15 cellular contexts compared by ENCODE assay signal in the genomic region with DNA sequence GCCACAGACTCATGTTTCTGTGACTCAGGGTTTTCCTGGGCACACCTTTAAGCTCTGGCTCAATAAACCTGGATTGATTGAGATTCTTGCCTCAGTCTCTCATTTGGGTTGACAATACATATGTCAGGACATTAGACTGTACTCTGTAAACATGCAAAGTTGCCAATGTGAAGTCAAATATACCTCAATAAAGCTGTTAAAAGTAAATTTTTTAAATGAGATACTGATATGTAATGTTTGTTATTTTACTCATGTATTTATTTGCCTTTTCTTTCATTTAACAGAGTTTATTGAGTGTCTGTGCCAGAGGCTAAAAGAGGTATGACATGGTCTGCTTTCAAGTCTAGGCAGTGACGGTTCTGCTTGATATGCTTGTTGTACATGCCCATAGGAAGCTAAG. TPM values are rescaled to one million over a fixed set of nuclear protein-coding genes. Genes with fewer than 3 reads are reported as not detected.
DNase-seq lines count a peak whose midpoint lies in the region; ATAC-seq and TF ChIP-seq lines count a peak whose summit lies in the region.
"Had no signal": no experiment of that assay in that cellular context is flagged by ENCODE, and none has a peak within 500 bp of the region (broad histone marks: within the 10 kb centered on the region; RNA-seq: fewer than 3 reads in every experiment).

No MANE protein-coding gene starts in this region.

- H3K4me1 ChIP-seq in DND-41 (ENCODE audit: insufficient read depth, low read length) (peaks cover 37% of the 10 kb centered on the region), Karpas-422 (ENCODE audit: low read length) (peaks cover 19% of the 10 kb centered on the region), endodermal cell (ENCODE audit: control insufficient read depth, insufficient read depth, low read length) (no peaks in the 10 kb centered on the region)

- H2AFZ ChIP-seq in DND-41 (ENCODE audit: low read depth, low read length) (peak overlapping the region; percentile 49; the same call in 1 of the 2 replicates), Karpas-422 (ENCODE audit: low read length) (0 out of 2 replicates have a peak overlapping the region, but pooled peaks have one; percentile 30)

- no peaks in the 10 kb centered on the region for H3K9me3 Mint-ChIP-seq in endodermal cell
- H3K9me3 Mint-ChIP-seq in nephron progenitor cell, result no peaks in the 10 kb centered on the region
- H3K9me3 Mint-ChIP-seq: CD4-positive, alpha-beta memory T cell; HFFc6 had no signal

- H3K9ac ChIP-seq in DND-41 (ENCODE audit: low read depth, low read length) (no peak overlapping the region), Karpas-422 (ENCODE audit: low read length) (no peak overlapping the region), endodermal cell (ENCODE audit: extremely low read depth, low read length, poor library complexity, severe bottlenecking) (no peak overlapping the region)

- H3K27me3 Mint-ChIP-seq in endodermal cell (ENCODE audit: insufficient read depth), result no peaks in the 10 kb centered on the region
- H3K27me3 Mint-ChIP-seq in nephron progenitor cell (ENCODE audit: low read depth, poor library complexity), result no peaks in the 10 kb centered on the region
- H3K27me3 Mint-ChIP-seq: CD4-positive, alpha-beta memory T cell had no signal

- no peaks in the 10 kb centered on the region for H3K9me3 ChIP-seq in DND-41 (ENCODE audit: insufficient read depth, low read length, severe bottlenecking)
- H3K9me3 ChIP-seq in Karpas-422 (ENCODE audit: low read length), result no peaks in the 10 kb centered on the region
- H3K9me3 ChIP-seq in endodermal cell (ENCODE audit: control insufficient read depth, low read length), result no peaks in the 10 kb centered on the region

- no peaks in the 10 kb centered on the region for H3K36me3 ChIP-seq in DND-41 (ENCODE audit: insufficient read depth, low read length)
- no peaks in the 10 kb centered on the region for H3K36me3 ChIP-seq in Karpas-422 (ENCODE audit: insufficient read depth, low read length)
- H3K36me3 ChIP-seq in endodermal cell (ENCODE audit: control insufficient read depth, insufficient read depth, low read length), result no peaks in the 10 kb centered on the region

- H4K20me1 ChIP-seq in DND-41 (ENCODE audit: insufficient read depth, low read length) (no peaks in the 10 kb centered on the region), Karpas-422 (ENCODE audit: insufficient read depth, low read depth, low read length) (no peaks in the 10 kb centered on the region)

- H3K4me3 ChIP-seq in DND-41 (ENCODE audit: low read depth in 1 of 2, low read length in 2 of 2) (no peak overlapping the region), Karpas-422 (ENCODE audit: low read length) (no peak overlapping the region), endodermal cell (ENCODE audit: low read length) (no peak overlapping the region)

- 98 to 100% methylated on average over 1 of the region's 1 CpG for WGBS in endodermal cell (ENCODE audit: insufficient coverage in 1 of 2, insufficient read length in 1 of 2), 2 experiments

- H3K27ac Mint-ChIP-seq in endodermal cell (peak overlapping the region; percentile 14), nephron progenitor cell (peak overlapping the region; percentile 30)
- H3K27ac Mint-ChIP-seq: CD4-positive, alpha-beta memory T cell; HFFc6 had no signal

- TF ChIP-seq CTCF in DND-41 (IDR thresholded peaks at IDR 0.05; ENCODE audit: borderline replicate concordance, extremely low read depth, low read length, poor library complexity, severe bottlenecking) (no peak), endodermal cell (conservative IDR thresholded peaks at IDR 0.05) (no peak), nephron progenitor cell (IDR thresholded peaks at IDR 0.05) (no peak)

- ATAC-seq in DND-41 (ENCODE audit: insufficient read depth, low read depth), result no peak
- no peak for ATAC-seq in HG02840 (IDR thresholded peaks at IDR 0.05; ENCODE audit: low FRiP score, unreplicated experiment)
- ATAC-seq in HG03457 (IDR thresholded peaks at IDR 0.05; ENCODE audit: unreplicated experiment), result no peak

- DNase-seq in DND-41 (no peak), Karpas-422 (no peak), endodermal cell (no peak), nephron progenitor cell (no peak), T-helper 1 cell (no peak), 8988T (no peak)
- DNase-seq: ACHN; CD4-positive, alpha-beta memory T cell; HFFc6; NCI-H1436; NCI-H2081 treated with DMSO at 0.1 percent for 48 hours; NCI-H526 treated with DMSO at 0.1 percent for 48 hours; SHP77 had no signal

- H3K4me1 Mint-ChIP-seq in endodermal cell (peaks cover 25% of the 10 kb centered on the region), nephron progenitor cell (peaks cover 54% of the 10 kb centered on the region)

- H3K4me2 ChIP-seq in DND-41 (ENCODE audit: insufficient read depth, low read length), result no peak overlapping the region
- no peak overlapping the region for H3K4me2 ChIP-seq in Karpas-422 (ENCODE audit: low read depth, low read length, poor library complexity, severe bottlenecking)

- H3K27ac ChIP-seq in DND-41 (ENCODE audit: low read length) (no peak overlapping the region), Karpas-422 (ENCODE audit: low read length) (no peak overlapping the region), endodermal cell (ENCODE audit: low read depth, low read length) (no peak overlapping the region)

- no peaks in the 10 kb centered on the region; the same call in 1 of the 2 replicates for H3K79me2 ChIP-seq in DND-41 (ENCODE audit: insufficient read depth, low read length)
- H3K79me2 ChIP-seq in Karpas-422 (ENCODE audit: low read length), result no peaks in the 10 kb centered on the region

- H3K27me3 ChIP-seq in DND-41 (ENCODE audit: insufficient read depth, low read length, poor library complexity) (no peaks in the 10 kb centered on the region), Karpas-422 (ENCODE audit: low read length) (no peaks in the 10 kb centered on the region), endodermal cell (ENCODE audit: control insufficient read depth, insufficient read depth, low read length, poor library complexity, severe bottlenecking) (no peaks in the 10 kb centered on the region)

- H3K4me3 Mint-ChIP-seq in endodermal cell (no peak overlapping the region), nephron progenitor cell (no peak overlapping the region)
- H3K4me3 Mint-ChIP-seq: HFFc6 had no signal

- no peaks in the 10 kb centered on the region for H3K9me2 ChIP-seq in Karpas-422 (replicated peaks; ENCODE audit: insufficient read depth, low read length)

- no peaks in the 10 kb centered on the region for H3K36me3 Mint-ChIP-seq in endodermal cell (ENCODE audit: low read depth)
- no peaks in the 10 kb centered on the region for H3K36me3 Mint-ChIP-seq in nephron progenitor cell (ENCODE audit: low read depth)

RNA-seq across cellular contexts. Expression of gene ETFBKMT, which starts 3.7 kb away (rescaled TPM):
- total RNA-seq in Karpas-422 (2014; rRNA removed; shearing (Covaris generic); ENCODE audit: low replicate concordance), result 1.0 and 1.5 TPM in 2 replicates
- 1 to 10 TPM; 2.0 to 2.4 TPM for total RNA-seq in endodermal cell
- polyA plus RNA-seq in endodermal cell (2013, experiment 1 of 2), result 0.82 TPM
- 1.3 TPM for polyA plus RNA-seq in endodermal cell (2013, experiment 2 of 2)
